ENCODE assay signal across 9 cellular contexts in genomic region chr11:95152878-95153856, GRCh38.
DNase-seq lines count a peak whose midpoint lies in the region; ATAC-seq, FAIRE-seq and TF ChIP-seq lines count a peak whose summit lies in the region.
"Had no signal": no experiment of that assay in that cellular context is flagged by ENCODE, and none has a peak within 500 bp of the region (broad histone marks: within the 10 kb centered on the region; RNA-seq: fewer than 3 reads in every experiment).

No MANE protein-coding gene starts in this region.

- peak overlapping the region in 14 of 21 experiments; percentile 7 to 95 (median 60) for H3K27ac ChIP-seq in skin epidermis

- peaks cover 70% of the 10 kb centered on the region for H3K4me1 Mint-ChIP-seq in brain

- TF ChIP-seq POLR2A in H54 (IDR thresholded peaks at IDR 0.05; ENCODE audit: low read depth, low read length): no peak

- in situ Hi-C loops in GM13977 (cut with MboI; ENCODE audit: low pct_unique_long_range_greater_than_20kb, low sequenced_read_pairs, unreplicated experiment): loop anchor here (5.0 kb wide), 1 partner anchor 554 kb away; no protein-coding TSS in a partner anchor

- DNase-seq in GM13977 (ENCODE audit: low spot score) (peak; percentile 40), OCI-M1 (lab: John Stamatoyannopoulos, UW) (peak; percentile 94), H54 (ENCODE audit: insufficient read length, low spot score) (no peak), left colon (no peak)
- DNase-seq: H9, IMR-90 had no signal

- no peaks in the 10 kb centered on the region for H3K36me3 Mint-ChIP-seq in brain

- peak overlapping the region in 4 of 7 experiments; percentile 0 to 30 (median 9) for H3K4me3 ChIP-seq in skin epidermis

- no peak for ATAC-seq in left colon
- no peak for ATAC-seq in HG03460 (IDR thresholded peaks at IDR 0.05; ENCODE audit: unreplicated experiment)

- H3K27ac Mint-ChIP-seq in brain: peak overlapping the region in 3 of 5 experiments; percentile 2 to 40 (median 17)
- H3K27ac Mint-ChIP-seq: H9 had no signal

- H3K9me3 Mint-ChIP-seq in brain: peaks cover 0 to 2% (median 0%) of the 10 kb centered on the region in 5 experiments

- intact Hi-C loops in left colon (cut with DNase I, micrococcal nuclease): loop anchor here (2.0 to 10.0 kb wide), 5 partner anchors 86 to 612 kb away; partner anchors contain the start of gene SRSF8 (in 1 of the 2)

- H3K4me3 Mint-ChIP-seq in brain: no peak overlapping the region
- H3K4me3 Mint-ChIP-seq: H9 had no signal

- no peak for FAIRE-seq in H54 (lab: Jason Lieb, UNC)

- no peak for TF ChIP-seq CTCF in GM13977 (IDR thresholded peaks at IDR 0.05; ENCODE audit: extremely low read depth, insufficient read depth, missing control alignments)
- no peak for TF ChIP-seq CTCF in brain (conservative IDR thresholded peaks at IDR 0.05)

- peaks cover 3% of the 10 kb centered on the region for H3K27me3 Mint-ChIP-seq in brain

Comparison
In these comparisons a context has a peak if more than half of its experiments do, and no peak if none do; other contexts are left out.
1. DNase-seq: peak in GM13977 (single experiment) and OCI-M1 (single experiment); none in H54 (single experiment) and left colon (0 of 2).